3 cellular contexts compared by ENCODE assay signal in genomic region chr10:57775250-57775649, GRCh38.
"Had no signal": no experiment of that assay in that cellular context is flagged by ENCODE, and none has a peak within 500 bp of the region (broad histone marks: within the 10 kb centered on the region; RNA-seq: fewer than 3 reads in every experiment).

No MANE protein-coding gene starts in this region.

- ATAC-seq: GM12878 had no signal

- DNase-seq: GDM1, GF-D8 had no signal

- H3K4me3 ChIP-seq: GM12878 had no signal
